Comparison of ENCODE assay signal across 21 cellular contexts in genomic region chr9:89655047-89655989, GRCh38. TPM values are rescaled to one million over a fixed set of nuclear protein-coding genes. Genes with fewer than 3 reads are reported as not detected.
A peak's percentile ranks its signal among the peaks of the same experiment; 100 is the strongest.
DNase-seq lines count a peak whose midpoint lies in the region; ATAC-seq and TF ChIP-seq lines count a peak whose summit lies in the region.
"Had no signal": no experiment of that assay in that cellular context is flagged by ENCODE, and none has a peak within 500 bp of the region (broad histone marks: within the 10 kb centered on the region; RNA-seq: fewer than 3 reads in every experiment).

No MANE protein-coding gene starts in this region.

- ATAC-seq in Right ventricle myocardium inferior (peak; percentile 40), GM18907 (IDR thresholded peaks at IDR 0.05; ENCODE audit: unreplicated experiment) (no peak), HG03025 (IDR thresholded peaks at IDR 0.05; ENCODE audit: low FRiP score, unreplicated experiment) (no peak)
- ATAC-seq: PC-3 had no signal

- no peak overlapping the region for H3K9ac ChIP-seq in endodermal cell (ENCODE audit: extremely low read depth, low read length, poor library complexity, severe bottlenecking)

- no peak overlapping the region for H3K27ac ChIP-seq in endodermal cell (ENCODE audit: low read depth, low read length)
- H3K27ac ChIP-seq: hepatocyte had no signal

- no peaks in the 10 kb centered on the region for H3K9me3 ChIP-seq in endodermal cell (ENCODE audit: control insufficient read depth, low read length)
- H3K9me3 ChIP-seq: thyroid gland had no signal

- intact Hi-C loops in Right ventricle myocardium inferior (cut with DNase I) (no loop called here), cardiac septum (cut with DNase I) (no loop called here)

- 87 to 89% methylated on average over 12 to 17 of the region's 17 CpGs for WGBS in endodermal cell (ENCODE audit: insufficient coverage in 1 of 2, insufficient read length in 1 of 2), 2 experiments

- H3K36me3 Mint-ChIP-seq in endodermal cell (ENCODE audit: low read depth) (no peaks in the 10 kb centered on the region), nephron (ENCODE audit: low read depth) (no peaks in the 10 kb centered on the region)
- H3K36me3 Mint-ChIP-seq: CD4-positive, CD25-positive, alpha-beta regulatory T cell had no signal

- peaks cover 3% of the 10 kb centered on the region for H3K4me1 ChIP-seq in endodermal cell (ENCODE audit: control insufficient read depth, insufficient read depth, low read length)

- H3K27me3 ChIP-seq in endodermal cell (ENCODE audit: control insufficient read depth, insufficient read depth, low read length, poor library complexity, severe bottlenecking), result no peaks in the 10 kb centered on the region
- H3K27me3 ChIP-seq: hepatocyte, thyroid gland had no signal

- H3K4me3 ChIP-seq in endodermal cell (ENCODE audit: low read length), result no peak overlapping the region
- H3K4me3 ChIP-seq: hepatocyte, thyroid gland had no signal

- DNase-seq in Right ventricle myocardium inferior (ENCODE audit: missing footprints), result no peak
- no peak for DNase-seq in cardiac septum (ENCODE audit: low spot score)
- DNase-seq in endodermal cell, result peak; percentile 52
- DNase-seq in activated CD8-positive, alpha-beta memory T cell treated with anti-CD3 and anti-CD28 coated beads, Interleukin-2, amount 50 U/mL, for 48 hours, result no peak
- DNase-seq in SW 1271 (lab: John Stamatoyannopoulos, UW), result no peak
- DNase-seq: activated naive CD4-positive, alpha-beta T cell treated with Interleukin-2 at 50 U/mL for 16 hours; activated T-cell treated with anti-CD3 and anti-CD28 coated beads for 4 hours; H7; Kasumi-1; kidney; NCI-H2171 treated with DMSO at 0.1 percent for 48 hours; PC-3; small intestine; T1000 had no signal

- H3K4me3 Mint-ChIP-seq in endodermal cell (no peak overlapping the region), nephron (no peak overlapping the region)
- H3K4me3 Mint-ChIP-seq: activated CD4-positive, alpha-beta T cell treated with anti-CD3 and anti-CD28 coated beads for 36 hours had no signal

- peaks cover 27% of the 10 kb centered on the region for H3K4me1 Mint-ChIP-seq in endodermal cell
- H3K4me1 Mint-ChIP-seq in nephron, result peaks cover 53% of the 10 kb centered on the region

- H3K27ac Mint-ChIP-seq in endodermal cell, result peak overlapping the region; percentile 19
- peak overlapping the region; percentile 23 to 57 (median 55) for H3K27ac Mint-ChIP-seq in nephron
- H3K27ac Mint-ChIP-seq: activated CD4-positive, alpha-beta T cell treated with anti-CD3 and anti-CD28 coated beads for 36 hours; CD4-positive, CD25-positive, alpha-beta regulatory T cell had no signal

- no peaks in the 10 kb centered on the region for H3K36me3 ChIP-seq in endodermal cell (ENCODE audit: control insufficient read depth, insufficient read depth, low read length)
- H3K36me3 ChIP-seq: thyroid gland had no signal

- H3K27me3 Mint-ChIP-seq in endodermal cell (ENCODE audit: insufficient read depth) (peaks cover 12% of the 10 kb centered on the region), nephron (ENCODE audit: low read depth) (peaks cover 24% of the 10 kb centered on the region)
- H3K27me3 Mint-ChIP-seq: activated CD4-positive, alpha-beta T cell treated with anti-CD3 and anti-CD28 coated beads for 36 hours had no signal

- no peak for TF ChIP-seq CTCF in endodermal cell (conservative IDR thresholded peaks at IDR 0.05)
- TF ChIP-seq CTCF in nephron (IDR thresholded peaks at IDR 0.05; ENCODE audit: unreplicated experiment in 3 of 3), result no peak

- H3K9me3 Mint-ChIP-seq in endodermal cell (no peaks in the 10 kb centered on the region), nephron (no peaks in the 10 kb centered on the region)

RNA-seq across cellular contexts. Expression of gene GADD45G, which starts 50.5 kb away (rescaled TPM):
- total RNA-seq in Right ventricle myocardium inferior, result 47.6 TPM
- total RNA-seq in cardiac septum, result 29.6 TPM
- 1 to 10 TPM; 5.1 to 9.6 TPM for total RNA-seq in endodermal cell
- 66.1 TPM for polyA plus RNA-seq in endodermal cell (2013, experiment 1 of 2)
- 58.2 TPM for polyA plus RNA-seq in endodermal cell (2013, experiment 2 of 2)
